ENCODE assay signal across 1 cellular context in the genomic region with DNA sequence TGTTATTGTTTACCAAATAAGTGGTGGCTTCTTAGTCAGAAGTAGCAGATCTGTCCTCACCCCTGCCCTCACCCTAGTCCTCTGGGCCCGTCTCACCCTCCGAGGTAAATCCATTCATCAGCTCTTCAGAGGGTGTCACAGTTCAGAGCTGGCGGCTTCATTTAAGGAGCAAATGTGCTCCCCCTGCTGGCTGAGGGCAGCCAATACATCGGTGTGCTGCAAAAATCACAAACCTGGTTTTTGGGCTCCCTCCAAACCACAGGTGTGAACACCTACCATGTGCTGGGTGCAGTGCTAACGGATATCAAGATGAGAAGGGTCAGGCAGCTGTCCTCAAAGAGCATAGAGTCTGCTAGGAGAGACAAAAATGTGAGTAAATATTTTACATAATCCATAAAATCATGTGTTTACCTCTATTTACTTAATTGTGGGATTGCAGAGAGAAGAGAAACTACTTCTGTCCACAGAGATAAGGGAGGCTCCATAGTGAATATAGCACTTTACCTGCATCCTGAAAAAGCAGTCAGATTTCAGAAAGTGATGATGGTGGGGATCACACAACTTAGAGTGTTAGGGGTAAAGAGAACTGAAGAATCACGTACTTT.
A peak's percentile ranks its signal among the peaks of the same experiment; 100 is the strongest.
TF ChIP-seq lines count a peak whose summit lies in the region.

No MANE protein-coding gene starts in this region.

TF ChIP-seq in IMR-90, 13 proteins besides CTCF, POLR2A, EP300 and RAD21:
- peak; percentile 40; the same call in 1 of the 2 replicates for TF ChIP-seq SMC3 (IDR thresholded peaks at IDR 0.05; ENCODE audit: low read depth, low read length)
- TF ChIP-seq, protein P1, sequence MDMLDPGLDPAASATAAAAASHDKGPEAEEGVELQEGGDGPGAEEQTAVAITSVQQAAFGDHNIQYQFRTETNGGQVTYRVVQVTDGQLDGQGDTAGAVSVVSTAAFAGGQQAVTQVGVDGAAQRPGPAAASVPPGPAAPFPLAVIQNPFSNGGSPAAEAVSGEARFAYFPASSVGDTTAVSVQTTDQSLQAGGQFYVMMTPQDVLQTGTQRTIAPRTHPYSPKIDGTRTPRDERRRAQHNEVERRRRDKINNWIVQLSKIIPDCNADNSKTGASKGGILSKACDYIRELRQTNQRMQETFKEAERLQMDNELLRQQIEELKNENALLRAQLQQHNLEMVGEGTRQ (IDR thresholded peaks at IDR 0.05; ENCODE audit: low read depth, low read length) = no peak
- no peak for TF ChIP-seq CHD1 (IDR thresholded peaks at IDR 0.05; ENCODE audit: low read depth, low read length)
